ENCODE assay signal across 9 cellular contexts in genomic region chr19:16071072-16071691, GRCh38. TPM values are rescaled to one million over a fixed set of nuclear protein-coding genes. Genes with fewer than 3 reads are reported as not detected.
DNase-seq lines count a peak whose midpoint lies in the region; ATAC-seq and TF ChIP-seq lines count a peak whose summit lies in the region.
"Had no signal": no experiment of that assay in that cellular context is flagged by ENCODE, and none has a peak within 500 bp of the region (broad histone marks: within the 10 kb centered on the region; RNA-seq: fewer than 3 reads in every experiment).

No MANE protein-coding gene starts in this region.

- peak overlapping the region; percentile 46 for H3K27ac Mint-ChIP-seq in endothelial cell (ENCODE audit: unreplicated experiment)
- no peak overlapping the region for H3K27ac Mint-ChIP-seq in activated naive CD4-positive, alpha-beta T cell treated with anti-CD3 and anti-CD28 coated beads, Interleukin-2, amount 10 ng/mL, durations not matched to agents 7 days and 5 days
- H3K27ac Mint-ChIP-seq: GM23338 had no signal

- no peak overlapping the region for H3K4me2 ChIP-seq in osteoblast (ENCODE audit: insufficient read depth, low read length)
- H3K4me2 ChIP-seq: GM23338 had no signal

- CTCF ChIA-PET in activated naive CD4-positive, alpha-beta T cell treated with anti-CD3 and anti-CD28 coated beads, Interleukin-2, amount 10 ng/mL, durations not matched to agents 7 days and 5 days (lab: Charles Lee): interaction anchor here (0.5 to 1.5 kb wide), 9 partner anchors 8 to 114 kb away, joined by 3 to 13 read pairs (median 4); partner anchors contain the start of gene FAM32A

- H3K9me3 ChIP-seq in right atrium auricular region: no peaks in the 10 kb centered on the region
- H3K9me3 ChIP-seq in osteoblast (ENCODE audit: low read depth, low read length): no peaks in the 10 kb centered on the region
- no peaks in the 10 kb centered on the region for H3K9me3 ChIP-seq in vagina

- H3K4me3 ChIP-seq in right atrium auricular region: no peak overlapping the region
- H3K4me3 ChIP-seq in osteoblast (ENCODE audit: insufficient read depth, low read length): no peak overlapping the region
- peak overlapping the region; percentile 47 to 69 for H3K4me3 ChIP-seq in vagina
- H3K4me3 ChIP-seq: GM23338 had no signal

- peaks cover 17% of the 10 kb centered on the region for H3K27me3 Mint-ChIP-seq in endothelial cell (ENCODE audit: unreplicated experiment)
- H3K27me3 Mint-ChIP-seq in activated naive CD4-positive, alpha-beta T cell treated with anti-CD3 and anti-CD28 coated beads, Interleukin-2, amount 10 ng/mL, durations not matched to agents 7 days and 5 days: no peaks in the 10 kb centered on the region

- no peak for TF ChIP-seq POLR2A in vagina (IDR thresholded peaks at IDR 0.05)

- H3K4me3 Mint-ChIP-seq in endothelial cell (ENCODE audit: unreplicated experiment): no peak overlapping the region
- H3K4me3 Mint-ChIP-seq in activated naive CD4-positive, alpha-beta T cell treated with anti-CD3 and anti-CD28 coated beads, Interleukin-2, amount 10 ng/mL, durations not matched to agents 7 days and 5 days: no peak overlapping the region
- H3K4me3 Mint-ChIP-seq: GM23338 had no signal

- H2AFZ ChIP-seq in osteoblast (ENCODE audit: low read length): no peak overlapping the region
- H2AFZ ChIP-seq: GM23338 had no signal

- H4K20me1 ChIP-seq in osteoblast (ENCODE audit: insufficient read depth, low read length): no peaks in the 10 kb centered on the region

- peaks cover 13% of the 10 kb centered on the region for H3K36me3 Mint-ChIP-seq in endothelial cell (ENCODE audit: low read depth, unreplicated experiment)
- peaks cover 2% of the 10 kb centered on the region for H3K36me3 Mint-ChIP-seq in activated naive CD4-positive, alpha-beta T cell treated with anti-CD3 and anti-CD28 coated beads, Interleukin-2, amount 10 ng/mL, durations not matched to agents 7 days and 5 days

- H3K36me3 ChIP-seq in right atrium auricular region (no peaks in the 10 kb centered on the region), osteoblast (ENCODE audit: insufficient read depth, low read length) (peaks cover 7% of the 10 kb centered on the region), vagina (no peaks in the 10 kb centered on the region)

- peaks cover 45% of the 10 kb centered on the region for H3K4me1 Mint-ChIP-seq in endothelial cell (ENCODE audit: unreplicated experiment)
- H3K4me1 Mint-ChIP-seq in activated naive CD4-positive, alpha-beta T cell treated with anti-CD3 and anti-CD28 coated beads, Interleukin-2, amount 10 ng/mL, durations not matched to agents 7 days and 5 days: peaks cover 53% of the 10 kb centered on the region

- H3K27ac ChIP-seq in right atrium auricular region (peak overlapping the region; percentile 68 to 70), osteoblast (ENCODE audit: low read depth, low read length) (peak overlapping the region; percentile 25), vagina (peak overlapping the region; percentile 89)

- TF ChIP-seq CTCF in right atrium auricular region (IDR thresholded peaks at IDR 0.05) (no peak), endothelial cell (IDR thresholded peaks at IDR 0.05; ENCODE audit: unreplicated experiment) (no peak), osteoblast (IDR thresholded peaks at IDR 0.05; ENCODE audit: extremely low read depth, low read depth, low read length) (no peak), vagina (IDR thresholded peaks at IDR 0.05) (no peak)

- peaks cover 72% of the 10 kb centered on the region for H3K79me2 ChIP-seq in osteoblast (ENCODE audit: insufficient read depth, low read length)

- no peaks in the 10 kb centered on the region for H3K9me3 Mint-ChIP-seq in endothelial cell (ENCODE audit: unreplicated experiment)
- H3K9me3 Mint-ChIP-seq in activated naive CD4-positive, alpha-beta T cell treated with anti-CD3 and anti-CD28 coated beads, Interleukin-2, amount 10 ng/mL, durations not matched to agents 7 days and 5 days: no peaks in the 10 kb centered on the region

- no peak for DNase-seq in right atrium auricular region (ENCODE audit: low spot score)
- no peak for DNase-seq in Right ventricle myocardium superior
- no peak for DNase-seq in endothelial cell (ENCODE audit: low spot score)
- DNase-seq in osteoblast (ENCODE audit: insufficient read length, low spot score, missing footprints): no peak
- no peak for DNase-seq in vagina (ENCODE audit: extremely low spot score in 2 of 2)
- no peak for DNase-seq in activated naive CD4-positive, alpha-beta T cell treated with anti-CD3 and anti-CD28 coated beads, Interleukin-2, amount 10 ng/mL, durations not matched to agents 7 days and 5 days

- ATAC-seq in Right ventricle myocardium superior (ENCODE audit: poor library complexity): no peak
- no peak for ATAC-seq in GM21529 (IDR thresholded peaks at IDR 0.05; ENCODE audit: unreplicated experiment)
- ATAC-seq in HG02642 (IDR thresholded peaks at IDR 0.05; ENCODE audit: poor library complexity, unreplicated experiment): no peak
- ATAC-seq: GM23338 had no signal

- peaks cover 0 to 25% of the 10 kb centered on the region in 2 donors for H3K4me1 ChIP-seq in right atrium auricular region
- H3K4me1 ChIP-seq in osteoblast (ENCODE audit: insufficient read depth, low read length): peaks cover 37% of the 10 kb centered on the region
- H3K4me1 ChIP-seq in vagina: peaks cover 57% of the 10 kb centered on the region

- intact Hi-C loops in Right ventricle myocardium superior (cut with DNase I): no loop called here
- intact Hi-C loops in vagina (cut with DNase I): loop anchor here (5.0 kb wide), 1 partner anchor 41 kb away; the partner anchor contains the start of gene RAB8A

- H3K27me3 ChIP-seq in right atrium auricular region (no peaks in the 10 kb centered on the region), osteoblast (ENCODE audit: insufficient read depth, low read length) (no peaks in the 10 kb centered on the region), vagina (no peaks in the 10 kb centered on the region)

RNA-seq across cellular contexts. Expression of gene TPM4, which starts 5.1 kb away (rescaled TPM):
- total RNA-seq in right atrium auricular region: 100 to 1,000 TPM; 163 to 194 TPM
- total RNA-seq in Right ventricle myocardium superior: 74.7 TPM
- total RNA-seq in endothelial cell (ENCODE audit: unreplicated experiment): 644 TPM
- 1,233 and 1,325 TPM in 2 replicates for total RNA-seq in osteoblast
- total RNA-seq in vagina: 409 TPM

RNA-seq across cellular contexts. Expression of gene RAB8A, which starts 40.5 kb away (rescaled TPM):
- 10 to 100 TPM; 14.2 to 29.9 TPM for total RNA-seq in right atrium auricular region
- 16.8 TPM for total RNA-seq in Right ventricle myocardium superior
- total RNA-seq in endothelial cell (ENCODE audit: unreplicated experiment): 60.6 TPM
- 61.6 and 68.8 TPM in 2 replicates for total RNA-seq in osteoblast
- total RNA-seq in vagina: 30.4 TPM

Comparison
In these comparisons a context has a peak if more than half of its experiments do, and no peak if none do; other contexts are left out.
1. H3K27ac ChIP-seq: peak in every context shown above with its lines; median percentile 89 in vagina; 69 in right atrium auricular region; 25 in osteoblast.
2. H3K4me3 ChIP-seq: peak in vagina (2 of 2); none in right atrium auricular region (0 of 2) and osteoblast (single experiment).